Comparison of ENCODE assay signal across 8 cellular contexts in the genomic region with DNA sequence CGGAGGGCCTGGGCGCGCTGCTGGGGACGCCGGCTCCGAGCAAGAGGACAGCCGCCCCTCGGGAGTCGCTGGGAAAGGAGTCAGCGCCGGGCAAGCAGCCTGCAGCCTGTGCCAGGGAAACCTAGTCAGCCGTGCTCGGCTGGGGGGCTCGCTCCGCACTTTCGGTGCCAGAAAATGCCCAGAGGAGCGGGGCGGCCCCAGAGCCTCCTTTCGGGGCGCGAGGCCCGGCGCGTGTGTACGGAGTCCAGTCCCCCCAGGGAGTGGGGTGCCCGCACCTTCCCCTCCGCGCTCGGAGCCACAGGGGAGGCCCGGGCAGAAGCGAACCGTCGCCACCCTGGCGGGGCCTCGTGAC.
DNase-seq lines count a peak whose midpoint lies in the region; ATAC-seq and TF ChIP-seq lines count a peak whose summit lies in the region.

No MANE protein-coding gene starts in this region.

- peak; percentile 27 for DNase-seq in NCI-H2171 treated with DMSO at 0.1 percent for 48 hours (lab: John Stamatoyannopoulos, UW)
- no peak for DNase-seq in NCI-H2171 (lab: John Stamatoyannopoulos, UW)
- peak; percentile 24 for DNase-seq in activated naive CD8-positive, alpha-beta T cell treated with anti-CD3 and anti-CD28 coated beads, Interleukin-2, amount 50 U/mL, for 24 hours
- DNase-seq in iPS-NIHi11 (ENCODE audit: low spot score), result peak; percentile 89
- DNase-seq in smooth muscle cell (lab: John Stamatoyannopoulos, UW; ENCODE audit: unreplicated experiment), result no peak
- DNase-seq in NCI-H2081 (lab: John Stamatoyannopoulos, UW), result no peak

- H3K4me2 ChIP-seq in smooth muscle cell, result peak overlapping the region; percentile 86

- ATAC-seq in HG03175 (IDR thresholded peaks at IDR 0.05; ENCODE audit: unreplicated experiment) (peak; percentile 18), HG03520 (IDR thresholded peaks at IDR 0.05; ENCODE audit: unreplicated experiment) (no peak)
- peak; percentile 1 for ATAC-seq in activated naive CD8-positive, alpha-beta T cell treated with anti-CD3 and anti-CD28 coated beads, Interleukin-2, amount 50 U/mL, for 24 hours

- H3K36me3 ChIP-seq in smooth muscle cell (ENCODE audit: low read depth), result no peaks in the 10 kb centered on the region

- H3K27ac ChIP-seq in smooth muscle cell (ENCODE audit: low read depth), result no peak overlapping the region

- H3K36me3 Mint-ChIP-seq in activated naive CD8-positive, alpha-beta T cell treated with anti-CD3 and anti-CD28 coated beads, Interleukin-2, amount 50 U/mL, for 24 hours (ENCODE audit: low read depth), result peaks cover 2% of the 10 kb centered on the region

- H3K27me3 ChIP-seq in smooth muscle cell (ENCODE audit: low read depth), result no peaks in the 10 kb centered on the region

- no peaks in the 10 kb centered on the region for H3K9me3 ChIP-seq in smooth muscle cell (replicated peaks; ENCODE audit: low read depth)

- H3K27ac Mint-ChIP-seq in activated naive CD8-positive, alpha-beta T cell treated with anti-CD3 and anti-CD28 coated beads, Interleukin-2, amount 50 U/mL, for 24 hours, result peak overlapping the region; percentile 90

- no peak for TF ChIP-seq CTCF in smooth muscle cell (IDR thresholded peaks at IDR 0.05; ENCODE audit: borderline replicate concordance, insufficient read depth, poor library complexity, severe bottlenecking)

- H4K20me1 ChIP-seq in smooth muscle cell (ENCODE audit: low read depth), result no peaks in the 10 kb centered on the region

- no peaks in the 10 kb centered on the region for H3K4me1 ChIP-seq in smooth muscle cell (ENCODE audit: low read depth)

- H3K9ac ChIP-seq in smooth muscle cell (ENCODE audit: low read depth), result no peak overlapping the region

- no peaks in the 10 kb centered on the region for H3K9me3 Mint-ChIP-seq in activated naive CD8-positive, alpha-beta T cell treated with anti-CD3 and anti-CD28 coated beads, Interleukin-2, amount 50 U/mL, for 24 hours

- H3K4me1 Mint-ChIP-seq in activated naive CD8-positive, alpha-beta T cell treated with anti-CD3 and anti-CD28 coated beads, Interleukin-2, amount 50 U/mL, for 24 hours, result peaks cover 28% of the 10 kb centered on the region

- no peak overlapping the region for H2AFZ ChIP-seq in smooth muscle cell (ENCODE audit: low read depth)

- H3K4me3 Mint-ChIP-seq in activated naive CD8-positive, alpha-beta T cell treated with anti-CD3 and anti-CD28 coated beads, Interleukin-2, amount 50 U/mL, for 24 hours, result peak overlapping the region; percentile 92

- H3F3A ChIP-seq in smooth muscle cell (ENCODE audit: low read depth), result no peaks in the 10 kb centered on the region

- H3K79me2 ChIP-seq in smooth muscle cell (ENCODE audit: low read depth), result no peaks in the 10 kb centered on the region

- peaks cover 5% of the 10 kb centered on the region for H3K27me3 Mint-ChIP-seq in activated naive CD8-positive, alpha-beta T cell treated with anti-CD3 and anti-CD28 coated beads, Interleukin-2, amount 50 U/mL, for 24 hours

- WGBS in smooth muscle cell (ENCODE audit: low lambda C conversion rate), result 52% methylated on average over 34 of the region's 35 CpGs

- peak overlapping the region; percentile 43 for H3K4me3 ChIP-seq in smooth muscle cell

Comparison
In these comparisons a context has a peak if more than half of its experiments do, and no peak if none do; other contexts are left out.
1. DNase-seq: peak in NCI-H2171 treated with DMSO at 0.1 percent for 48 hours (single experiment), activated naive CD8-positive, alpha-beta T cell treated with anti-CD3 and anti-CD28 coated beads, Interleukin-2, amount 50 U/mL, for 24 hours (single experiment) and iPS-NIHi11 (single experiment); none in NCI-H2171 (single experiment), smooth muscle cell (single experiment) and NCI-H2081 (0 of 2).